Comparison of ENCODE assay signal across 1 cellular context in genomic region chr3:86180696-86181095, GRCh38.
TF ChIP-seq lines count a peak whose summit lies in the region.

No MANE protein-coding gene starts in this region.

TF ChIP-seq in H1, 55 proteins besides CTCF, POLR2A, EP300 and RAD21 (continued from another document):
- TF ChIP-seq CEBPB (IDR thresholded peaks at IDR 0.05; ENCODE audit: low read depth, low read length) (no peak), SP1 (IDR thresholded peaks at IDR 0.05; ENCODE audit: low read depth, low read length) (no peak), SP4 (IDR thresholded peaks at IDR 0.05; ENCODE audit: low read length) (no peak), POLR2AphosphoS5 (IDR thresholded peaks at IDR 0.05; ENCODE audit: low read depth, low read length) (no peak), TAF7 (optimal IDR thresholded peaks at IDR 0.05; ENCODE audit: borderline replicate concordance, low read depth, low read length) (no peak)
TF ChIP-seq in H1: peak in this region for 0.
